Comparison of ENCODE assay signal across 2 cellular contexts in the genomic region with DNA sequence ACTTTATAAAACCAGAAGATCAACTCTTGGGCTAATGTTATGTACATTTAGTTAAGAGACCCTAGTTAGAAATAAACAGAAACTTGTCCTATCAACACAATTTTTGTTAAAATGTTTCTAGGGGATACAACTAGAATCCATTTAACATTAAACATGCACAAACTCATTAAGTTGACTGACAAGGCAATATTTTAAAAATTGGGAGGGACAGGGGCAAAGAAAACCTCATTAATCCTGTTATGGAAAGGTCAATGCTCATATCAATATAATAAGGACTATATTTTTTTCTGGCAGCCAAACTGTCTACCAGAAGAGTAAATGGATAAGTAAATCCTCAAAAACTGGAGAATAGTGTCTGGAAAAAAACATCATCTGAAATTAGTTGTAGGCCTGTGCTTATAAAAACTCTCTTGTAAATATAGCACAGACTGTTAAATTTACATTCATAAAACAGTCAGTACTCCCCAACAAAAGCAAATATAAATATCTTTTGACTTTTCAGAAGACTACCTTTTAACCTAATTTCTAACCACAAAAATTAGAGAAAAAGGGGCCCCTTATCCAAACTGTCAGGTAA.
A peak's percentile ranks its signal among the peaks of the same experiment; 100 is the strongest.
TF ChIP-seq lines count a peak whose summit lies in the region.

No MANE protein-coding gene starts in this region.

TF ChIP-seq in HEK293, 187 proteins besides CTCF, POLR2A, EP300 and RAD21 (continued from another document):
- TF ChIP-seq, protein P1, sequence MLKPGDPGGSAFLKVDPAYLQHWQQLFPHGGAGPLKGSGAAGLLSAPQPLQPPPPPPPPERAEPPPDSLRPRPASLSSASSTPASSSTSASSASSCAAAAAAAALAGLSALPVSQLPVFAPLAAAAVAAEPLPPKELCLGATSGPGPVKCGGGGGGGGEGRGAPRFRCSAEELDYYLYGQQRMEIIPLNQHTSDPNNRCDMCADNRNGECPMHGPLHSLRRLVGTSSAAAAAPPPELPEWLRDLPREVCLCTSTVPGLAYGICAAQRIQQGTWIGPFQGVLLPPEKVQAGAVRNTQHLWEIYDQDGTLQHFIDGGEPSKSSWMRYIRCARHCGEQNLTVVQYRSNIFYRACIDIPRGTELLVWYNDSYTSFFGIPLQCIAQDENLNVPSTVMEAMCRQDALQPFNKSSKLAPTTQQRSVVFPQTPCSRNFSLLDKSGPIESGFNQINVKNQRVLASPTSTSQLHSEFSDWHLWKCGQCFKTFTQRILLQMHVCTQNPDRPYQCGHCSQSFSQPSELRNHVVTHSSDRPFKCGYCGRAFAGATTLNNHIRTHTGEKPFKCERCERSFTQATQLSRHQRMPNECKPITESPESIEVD (tag by site-specific recombination; IDR thresholded peaks at IDR 0.05) = peak; percentile 90

TF ChIP-seq in GM12878, 131 proteins besides CTCF, POLR2A, EP300 and RAD21 (continued from another document):
- TF ChIP-seq, protein P2, sequence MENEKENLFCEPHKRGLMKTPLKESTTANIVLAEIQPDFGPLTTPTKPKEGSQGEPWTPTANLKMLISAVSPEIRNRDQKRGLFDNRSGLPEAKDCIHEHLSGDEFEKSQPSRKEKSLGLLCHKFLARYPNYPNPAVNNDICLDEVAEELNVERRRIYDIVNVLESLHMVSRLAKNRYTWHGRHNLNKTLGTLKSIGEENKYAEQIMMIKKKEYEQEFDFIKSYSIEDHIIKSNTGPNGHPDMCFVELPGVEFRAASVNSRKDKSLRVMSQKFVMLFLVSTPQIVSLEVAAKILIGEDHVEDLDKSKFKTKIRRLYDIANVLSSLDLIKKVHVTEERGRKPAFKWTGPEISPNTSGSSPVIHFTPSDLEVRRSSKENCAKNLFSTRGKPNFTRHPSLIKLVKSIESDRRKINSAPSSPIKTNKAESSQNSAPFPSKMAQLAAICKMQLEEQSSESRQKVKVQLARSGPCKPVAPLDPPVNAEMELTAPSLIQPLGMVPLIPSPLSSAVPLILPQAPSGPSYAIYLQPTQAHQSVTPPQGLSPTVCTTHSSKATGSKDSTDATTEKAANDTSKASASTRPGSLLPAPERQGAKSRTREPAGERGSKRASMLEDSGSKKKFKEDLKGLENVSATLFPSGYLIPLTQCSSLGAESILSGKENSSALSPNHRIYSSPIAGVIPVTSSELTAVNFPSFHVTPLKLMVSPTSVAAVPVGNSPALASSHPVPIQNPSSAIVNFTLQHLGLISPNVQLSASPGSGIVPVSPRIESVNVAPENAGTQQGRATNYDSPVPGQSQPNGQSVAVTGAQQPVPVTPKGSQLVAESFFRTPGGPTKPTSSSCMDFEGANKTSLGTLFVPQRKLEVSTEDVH (IDR thresholded peaks at IDR 0.05; ENCODE audit: low read depth, partially characterized antibody) = no peak
- no peak for TF ChIP-seq SUPT20H (IDR thresholded peaks at IDR 0.05; ENCODE audit: borderline replicate concordance, control insufficient read depth, low read depth, low read length)
